ENCODE assay signal across 7 cellular contexts in the genomic region with DNA sequence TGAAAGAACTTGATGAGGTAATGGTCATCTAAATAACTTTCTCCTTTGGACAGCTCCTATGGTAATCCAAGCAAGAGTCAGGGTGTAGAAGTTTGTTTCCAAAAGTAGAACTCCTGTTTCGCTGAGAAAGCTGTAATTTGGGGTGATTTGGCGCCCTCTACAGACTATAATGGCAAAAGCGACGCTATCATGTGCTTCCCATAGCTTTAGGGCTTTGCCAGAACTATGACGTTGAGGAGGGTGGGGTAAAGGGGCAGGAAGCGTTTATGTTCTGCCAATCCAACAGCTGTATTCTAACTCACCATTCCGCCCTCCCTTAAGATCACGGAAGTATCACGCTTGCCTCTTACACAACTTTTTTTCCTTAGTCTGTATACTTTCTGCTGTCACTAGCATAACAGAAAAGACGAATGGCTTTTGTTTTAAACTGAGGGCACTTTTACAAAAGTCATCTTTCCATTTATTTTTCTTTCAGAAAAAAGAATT. TPM values are rescaled to one million over a fixed set of nuclear protein-coding genes. Genes with fewer than 3 reads are reported as not detected.
DNase-seq lines count a peak whose midpoint lies in the region; ATAC-seq and TF ChIP-seq lines count a peak whose summit lies in the region.

A gene with protein sequence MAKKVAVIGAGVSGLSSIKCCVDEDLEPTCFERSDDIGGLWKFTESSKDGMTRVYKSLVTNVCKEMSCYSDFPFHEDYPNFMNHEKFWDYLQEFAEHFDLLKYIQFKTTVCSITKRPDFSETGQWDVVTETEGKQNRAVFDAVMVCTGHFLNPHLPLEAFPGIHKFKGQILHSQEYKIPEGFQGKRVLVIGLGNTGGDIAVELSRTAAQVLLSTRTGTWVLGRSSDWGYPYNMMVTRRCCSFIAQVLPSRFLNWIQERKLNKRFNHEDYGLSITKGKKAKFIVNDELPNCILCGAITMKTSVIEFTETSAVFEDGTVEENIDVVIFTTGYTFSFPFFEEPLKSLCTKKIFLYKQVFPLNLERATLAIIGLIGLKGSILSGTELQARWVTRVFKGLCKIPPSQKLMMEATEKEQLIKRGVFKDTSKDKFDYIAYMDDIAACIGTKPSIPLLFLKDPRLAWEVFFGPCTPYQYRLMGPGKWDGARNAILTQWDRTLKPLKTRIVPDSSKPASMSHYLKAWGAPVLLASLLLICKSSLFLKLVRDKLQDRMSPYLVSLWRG (plus strand): TSS at position 349 of the 486 bp plus-strand sequence. CDS start 5,643 bp downstream, outside the sequence.

- peak in 2 of 4 donors; percentile 39 to 61 for TF ChIP-seq EP300 in sigmoid colon (IDR thresholded peaks at IDR 0.05)

- peaks cover 0 to 13% (median 8%) of the 10 kb centered on the region in 4 donors for H3K4me1 ChIP-seq in sigmoid colon

- peak; percentile 28 to 77 (median 62) for TF ChIP-seq CTCF in sigmoid colon (IDR thresholded peaks at IDR 0.05)

- intact Hi-C loops in sigmoid colon (cut with DNase I): loop anchor here (2.0 to 10.0 kb wide), 4 partner anchors 69 to 1239 kb away; a partner anchor contains a TSS

- H3K9me3 ChIP-seq in sigmoid colon: no peaks in the 10 kb centered on the region

- 0 to 1% methylated on average over 10 of the region's 10 CpGs for WGBS in sigmoid colon, 2 donors

- peak; percentile 51 for TF ChIP-seq POLR2A in GM18505 (IDR thresholded peaks at IDR 0.05; ENCODE audit: borderline replicate concordance, extremely low read depth, insufficient read depth, insufficient read length)
- no peak for TF ChIP-seq POLR2A in sigmoid colon (IDR thresholded peaks at IDR 0.05)

- peak within 1 kb of the TSS in 3 of 4 donors; percentile 15 to 37 (median 33) for H3K4me3 ChIP-seq in sigmoid colon

- H3K27ac ChIP-seq in sigmoid colon: peak within 1 kb of the TSS; percentile 60 to 78 (median 68)

- H3K27me3 ChIP-seq in sigmoid colon: no peaks in the 10 kb centered on the region

- H3K36me3 ChIP-seq in sigmoid colon: peaks cover 0 to 2% (median under 1%) of the 10 kb centered on the region in 4 donors

- DNase-seq in NCI-H187 (lab: John Stamatoyannopoulos, UW): peak; percentile 88 to 93
- DNase-seq in T-helper 2 cell: peak in 4 of 5 experiments; percentile 57 to 97 (median 78)
- peak; percentile 98 for DNase-seq in astrocyte of the hippocampus (ENCODE audit: low read depth, low spot score)
- DNase-seq in hypothalamus (lab: John Stamatoyannopoulos, UW): peak in 49 of 51 donors; percentile 1 to 94 (median 65)
- DNase-seq in sigmoid colon: peak; percentile 96

- ATAC-seq in GM18505 (IDR thresholded peaks at IDR 0.05; ENCODE audit: unreplicated experiment): peak; percentile 100
- ATAC-seq in HG02970 (IDR thresholded peaks at IDR 0.05; ENCODE audit: low FRiP score, unreplicated experiment): peak; percentile 100

RNA-seq across cellular contexts. Expression of the gene that starts here (rescaled TPM):
- 1 to 10 TPM; 2.0 to 4.4 (median 3.7) TPM for total RNA-seq in sigmoid colon
- polyA plus RNA-seq in sigmoid colon: 10 to 100 TPM in 1 of 3 donors, 1 to 10 TPM in 2; 3.4 to 13.9 (median 7.8) TPM

Comparison
In these comparisons a context has a peak if more than half of its experiments do, and no peak if none do; other contexts are left out.
1. Peak in every context shown above with its lines: DNase-seq, ATAC-seq, H3K4me3 ChIP-seq and H3K27ac ChIP-seq.